Comparison of ENCODE assay signal across 8 cellular contexts in the genomic region with DNA sequence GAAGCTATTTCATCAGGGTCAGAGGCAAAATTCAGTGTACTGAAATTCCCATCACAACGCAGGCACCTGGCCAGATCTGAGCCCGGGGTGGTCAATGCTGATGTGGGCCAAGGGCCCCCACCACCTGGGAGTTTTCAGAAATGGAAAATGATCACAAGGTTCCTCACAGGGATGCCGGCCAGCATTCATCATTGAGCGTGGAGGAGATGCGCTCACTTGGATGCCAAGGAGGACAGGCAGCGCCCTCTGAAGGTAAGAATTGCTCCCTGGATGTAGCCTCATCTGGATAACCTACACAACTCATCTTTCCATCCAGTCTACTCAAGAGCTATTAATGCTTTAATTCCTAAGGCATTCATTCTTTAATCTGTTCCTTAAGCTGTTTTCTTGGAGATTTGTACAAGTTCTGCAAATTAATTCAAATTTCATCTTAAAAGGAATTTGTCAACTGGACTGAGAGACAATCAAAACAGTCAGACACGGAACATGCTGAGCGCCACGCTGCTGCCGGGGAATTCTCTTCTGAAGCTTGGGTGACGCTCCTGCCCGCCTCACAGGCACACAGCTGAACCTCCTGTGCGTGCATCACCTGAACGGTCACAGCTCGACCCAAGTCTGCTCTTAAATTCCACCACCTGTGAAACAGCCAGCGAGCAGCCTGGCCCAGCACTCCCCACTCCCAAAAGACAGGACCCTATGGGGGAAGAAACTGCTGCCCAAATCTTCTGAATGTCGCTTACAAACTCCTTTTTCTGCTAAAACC.
DNase-seq lines count a peak whose midpoint lies in the region; ATAC-seq and TF ChIP-seq lines count a peak whose summit lies in the region.

No MANE protein-coding gene starts in this region.

- H3K36me3 ChIP-seq in WERI-Rb-1, result no peaks in the 10 kb centered on the region

- peak; percentile 3 for DNase-seq in NCI-H146 (lab: John Stamatoyannopoulos, UW)
- DNase-seq in NCI-H146 treated with DMSO at 0.1 percent for 48 hours (lab: John Stamatoyannopoulos, UW; ENCODE audit: unreplicated experiment), result no peak
- no peak for DNase-seq in WERI-Rb-1
- DNase-seq in inferior parietal cortex (ENCODE audit: extremely low spot score), result peak; percentile 78
- DNase-seq in stimulated activated CD8-positive, alpha-beta memory T cell treated with anti-CD3 and anti-CD28 coated beads, Interleukin-4, amount 100 ng/mL, for 48 hours, result peak; percentile 16
- no peak for DNase-seq in activated naive CD4-positive, alpha-beta T cell treated with Interleukin-2 at 50 U/mL for 16 hours
- DNase-seq in activated naive CD8-positive, alpha-beta T cell treated with anti-CD3 and anti-CD28 coated beads, Interleukin-2, amount 50 U/mL, for 24 hours, result no peak
- DNase-seq in activated CD4-positive, alpha-beta T cell treated with anti-CD3 and anti-CD28 coated beads, Interleukin-2, amount 10 ng/mL, durations not matched to agents 24 days and 14 days, result no peak

- no peak overlapping the region for H3K27ac ChIP-seq in WERI-Rb-1

- no peaks in the 10 kb centered on the region for H3K9me3 Mint-ChIP-seq in activated naive CD8-positive, alpha-beta T cell treated with anti-CD3 and anti-CD28 coated beads, Interleukin-2, amount 50 U/mL, for 24 hours
- no peaks in the 10 kb centered on the region for H3K9me3 Mint-ChIP-seq in activated CD4-positive, alpha-beta T cell treated with anti-CD3 and anti-CD28 coated beads, Interleukin-2, amount 10 ng/mL, durations not matched to agents 24 days and 14 days

- H3K27ac Mint-ChIP-seq in activated naive CD8-positive, alpha-beta T cell treated with anti-CD3 and anti-CD28 coated beads, Interleukin-2, amount 50 U/mL, for 24 hours, result no peak overlapping the region
- H3K27ac Mint-ChIP-seq in activated CD4-positive, alpha-beta T cell treated with anti-CD3 and anti-CD28 coated beads, Interleukin-2, amount 10 ng/mL, durations not matched to agents 24 days and 14 days, result no peak overlapping the region

- H3K4me1 Mint-ChIP-seq in activated naive CD8-positive, alpha-beta T cell treated with anti-CD3 and anti-CD28 coated beads, Interleukin-2, amount 50 U/mL, for 24 hours, result peaks cover 7% of the 10 kb centered on the region
- no peaks in the 10 kb centered on the region for H3K4me1 Mint-ChIP-seq in activated CD4-positive, alpha-beta T cell treated with anti-CD3 and anti-CD28 coated beads, Interleukin-2, amount 10 ng/mL, durations not matched to agents 24 days and 14 days

- H3K27me3 Mint-ChIP-seq in activated naive CD8-positive, alpha-beta T cell treated with anti-CD3 and anti-CD28 coated beads, Interleukin-2, amount 50 U/mL, for 24 hours, result no peaks in the 10 kb centered on the region
- H3K27me3 Mint-ChIP-seq in activated CD4-positive, alpha-beta T cell treated with anti-CD3 and anti-CD28 coated beads, Interleukin-2, amount 10 ng/mL, durations not matched to agents 24 days and 14 days, result no peaks in the 10 kb centered on the region

- no peak for ATAC-seq in activated naive CD8-positive, alpha-beta T cell treated with anti-CD3 and anti-CD28 coated beads, Interleukin-2, amount 50 U/mL, for 24 hours

- no peak overlapping the region for H3K4me3 Mint-ChIP-seq in activated naive CD8-positive, alpha-beta T cell treated with anti-CD3 and anti-CD28 coated beads, Interleukin-2, amount 50 U/mL, for 24 hours
- H3K4me3 Mint-ChIP-seq in activated CD4-positive, alpha-beta T cell treated with anti-CD3 and anti-CD28 coated beads, Interleukin-2, amount 10 ng/mL, durations not matched to agents 24 days and 14 days, result no peak overlapping the region

- TF ChIP-seq CTCF in WERI-Rb-1 (IDR thresholded peaks at IDR 0.05; ENCODE audit: low read depth, low read length), result peak; percentile 44; the same call in 1 of the 2 replicates

- no peak overlapping the region for H3K4me3 ChIP-seq in WERI-Rb-1 (ENCODE audit: low read depth, low read length)

- no peaks in the 10 kb centered on the region for H3K27me3 ChIP-seq in WERI-Rb-1 (ENCODE audit: insufficient read depth, low read depth, severe bottlenecking)

- intact Hi-C loops in activated CD4-positive, alpha-beta T cell treated with anti-CD3 and anti-CD28 coated beads, Interleukin-2, amount 10 ng/mL, durations not matched to agents 24 days and 14 days (cut with micrococcal nuclease), result no loop called here

- H3K36me3 Mint-ChIP-seq in activated naive CD8-positive, alpha-beta T cell treated with anti-CD3 and anti-CD28 coated beads, Interleukin-2, amount 50 U/mL, for 24 hours (ENCODE audit: low read depth), result peaks cover 9% of the 10 kb centered on the region
- H3K36me3 Mint-ChIP-seq in activated CD4-positive, alpha-beta T cell treated with anti-CD3 and anti-CD28 coated beads, Interleukin-2, amount 10 ng/mL, durations not matched to agents 24 days and 14 days (ENCODE audit: low read depth), result peaks cover 41% of the 10 kb centered on the region

- no peaks in the 10 kb centered on the region for H3K9me3 ChIP-seq in WERI-Rb-1 (ENCODE audit: severe bottlenecking)

Comparison
In these comparisons a context has a peak if more than half of its experiments do, and no peak if none do; other contexts are left out.
1. DNase-seq: peak in NCI-H146 (single experiment), inferior parietal cortex (single experiment) and stimulated activated CD8-positive, alpha-beta memory T cell treated with anti-CD3 and anti-CD28 coated beads, Interleukin-4, amount 100 ng/mL, for 48 hours (single experiment); none in NCI-H146 treated with DMSO at 0.1 percent for 48 hours (single experiment), WERI-Rb-1 (single experiment), activated naive CD4-positive, alpha-beta T cell treated with Interleukin-2 at 50 U/mL for 16 hours (single experiment), activated naive CD8-positive, alpha-beta T cell treated with anti-CD3 and anti-CD28 coated beads, Interleukin-2, amount 50 U/mL, for 24 hours (single experiment) and activated CD4-positive, alpha-beta T cell treated with anti-CD3 and anti-CD28 coated beads, Interleukin-2, amount 10 ng/mL, durations not matched to agents 24 days and 14 days (single experiment).